Comparison of ENCODE assay signal across 21 cellular contexts in genomic region chr17:923633-924032, GRCh38.
"Had no signal": no experiment of that assay in that cellular context is flagged by ENCODE, and none has a peak within 500 bp of the region (broad histone marks: within the 10 kb centered on the region; RNA-seq: fewer than 3 reads in every experiment).

No MANE protein-coding gene starts in this region.

- H3K27ac Mint-ChIP-seq: dendritic cell treated with granulocyte-macrophage colony-stimulating factor and Interleukin-4, amounts not matched to agents 40 ng/mL and 50 ng/mL, for 4 days; effector memory CD8-positive, alpha-beta T cell; immature natural killer cell; naive thymus-derived CD8-positive, alpha-beta T cell; type B pancreatic cell had no signal

- H3K27me3 ChIP-seq: esophagus squamous epithelium, gastroesophageal sphincter, stomach, thyroid gland, uterus had no signal

- H3K27me3 Mint-ChIP-seq: type B pancreatic cell had no signal

- H3K9me3 ChIP-seq: esophagus squamous epithelium, gastroesophageal sphincter, stomach, thyroid gland, uterus had no signal

- H3K36me3 ChIP-seq: stomach, thyroid gland, uterus had no signal

- H3K36me3 Mint-ChIP-seq: immature natural killer cell; naive thymus-derived CD8-positive, alpha-beta T cell had no signal

- H3K4me3 Mint-ChIP-seq: dendritic cell treated with granulocyte-macrophage colony-stimulating factor and Interleukin-4, amounts not matched to agents 40 ng/mL and 50 ng/mL, for 4 days; effector memory CD8-positive, alpha-beta T cell; immature natural killer cell; naive thymus-derived CD8-positive, alpha-beta T cell; neural crest cell; type B pancreatic cell had no signal

- H3K9me3 Mint-ChIP-seq: dendritic cell treated with granulocyte-macrophage colony-stimulating factor and Interleukin-4, amounts not matched to agents 40 ng/mL and 50 ng/mL, for 4 days; effector memory CD8-positive, alpha-beta T cell; immature natural killer cell; naive thymus-derived CD8-positive, alpha-beta T cell; neural crest cell; type B pancreatic cell had no signal

- H3K4me1 ChIP-seq: thyroid gland had no signal

- ATAC-seq: effector memory CD8-positive, alpha-beta T cell; gastroesophageal sphincter; left colon; left ventricle myocardium superior; naive thymus-derived CD8-positive, alpha-beta T cell; right cardiac atrium had no signal

- DNase-seq: effector memory CD8-positive, alpha-beta T cell; esophagus squamous epithelium; foreskin fibroblast; glutamatergic neuron; immature natural killer cell; left colon; left ventricle myocardium superior; mesendoderm; naive thymus-derived CD8-positive, alpha-beta T cell; right cardiac atrium; small intestine; stimulated activated CD4-positive, alpha-beta T cell treated with anti-CD3 and anti-CD28 coated beads, Interleukin-12 subunit alpha, Interleukin-12 subunit beta, amount 100 ng/mL, for 4 hours; stimulated activated naive CD4-positive, alpha-beta T cell; stomach; thyroid gland; uterus had no signal

- H3K4me3 ChIP-seq: esophagus squamous epithelium, gastroesophageal sphincter, lung, stomach, thyroid gland, uterus had no signal

- H3K4me1 Mint-ChIP-seq: immature natural killer cell; naive thymus-derived CD8-positive, alpha-beta T cell had no signal

- H3K27ac ChIP-seq: gastroesophageal sphincter, stomach, thyroid gland, uterus had no signal
